1 cellular context compared by ENCODE assay signal in genomic region chr4:87679449-87680169, GRCh38.
TF ChIP-seq lines count a peak whose summit lies in the region.

No MANE protein-coding gene starts in this region.

TF ChIP-seq in HCT116, 20 proteins besides CTCF, POLR2A, EP300 and RAD21:
- TF ChIP-seq SP1 (IDR thresholded peaks at IDR 0.05; ENCODE audit: low read depth) = no peak
- TF ChIP-seq SIN3A (IDR thresholded peaks at IDR 0.05; ENCODE audit: low read depth) = no peak
- no peak for TF ChIP-seq TCF7L2 (IDR thresholded peaks at IDR 0.05; ENCODE audit: borderline replicate concordance, extremely low read depth, insufficient read depth, insufficient read length)
- TF ChIP-seq ELF1 (IDR thresholded peaks at IDR 0.05; ENCODE audit: borderline replicate concordance, low read depth) = no peak
- TF ChIP-seq EGR1 (IDR thresholded peaks at IDR 0.05; ENCODE audit: low read depth) = no peak
- no peak for TF ChIP-seq EZH2phosphoT487 (IDR thresholded peaks at IDR 0.05; ENCODE audit: borderline replicate concordance)
- TF ChIP-seq CEBPB (IDR thresholded peaks at IDR 0.05; ENCODE audit: low read depth) = no peak
- TF ChIP-seq REST (IDR thresholded peaks at IDR 0.05; ENCODE audit: low read depth) = no peak
- no peak for TF ChIP-seq ZNF274 (IDR thresholded peaks at IDR 0.05; ENCODE audit: low read depth, low read length)
- TF ChIP-seq SRF (IDR thresholded peaks at IDR 0.05; ENCODE audit: low read depth) = no peak
- TF ChIP-seq EZH2 (IDR thresholded peaks at IDR 0.05) = no peak
- no peak for TF ChIP-seq YY1 (IDR thresholded peaks at IDR 0.05; ENCODE audit: extremely low read depth, insufficient replicate concordance, low read depth, low read length)
- no peak for TF ChIP-seq FOSL1 (IDR thresholded peaks at IDR 0.05; ENCODE audit: low read depth)
- TF ChIP-seq ZBTB33 (IDR thresholded peaks at IDR 0.05; ENCODE audit: extremely low read depth, insufficient replicate concordance, low read length) = no peak
- no peak for TF ChIP-seq POLR2AphosphoS5 (IDR thresholded peaks at IDR 0.05; ENCODE audit: low read depth, low read length)
- TF ChIP-seq ZFX (IDR thresholded peaks at IDR 0.05) = no peak
- no peak for TF ChIP-seq JUND (IDR thresholded peaks at IDR 0.05)
- no peak for TF ChIP-seq CBX3 (IDR thresholded peaks at IDR 0.05; ENCODE audit: low read depth)
- no peak for TF ChIP-seq ATF3 (IDR thresholded peaks at IDR 0.05)
- TF ChIP-seq MAX (IDR thresholded peaks at IDR 0.05) = no peak
